Comparison of ENCODE assay signal across 16 cellular contexts in genomic region chr3:174376346-174376745, GRCh38.
DNase-seq lines count a peak whose midpoint lies in the region; ATAC-seq and TF ChIP-seq lines count a peak whose summit lies in the region.
"Had no signal": no experiment of that assay in that cellular context is flagged by ENCODE, and none has a peak within 500 bp of the region (broad histone marks: within the 10 kb centered on the region; RNA-seq: fewer than 3 reads in every experiment).

No MANE protein-coding gene starts in this region.

- no peak for TF ChIP-seq POLR2A in body of pancreas (IDR thresholded peaks at IDR 0.05)

- H3K36me3 ChIP-seq in body of pancreas (replicated peaks in 1 of 2; ENCODE audit: insufficient read depth in 1 of 2, low read depth in 2 of 2) = no peaks in the 10 kb centered on the region
- H3K36me3 ChIP-seq: BLaER1 had no signal

- DNase-seq in EL (peak; percentile 19), NCI-H226 (peak; percentile 55), epithelial cell of esophagus (ENCODE audit: low read depth) (peak; percentile 8), iris pigment epithelial cell (ENCODE audit: low read depth) (peak; percentile 37), body of pancreas (no peak)
- DNase-seq in stimulated activated CD4-positive, alpha-beta T cell treated with anti-CD3 and anti-CD28 coated beads, Interleukin-15, amount 100 ng/mL, for 24 hours = no peak
- DNase-seq: ACHN, DMS 273 treated with DMSO at 0.1 percent for 48 hours, KG1, NCI-H1417, NCI-H2029, NCI-H524 had no signal

- no peak overlapping the region for H3K27ac ChIP-seq in body of pancreas
- H3K27ac ChIP-seq: BLaER1, HL-60 had no signal

- no peak for TF ChIP-seq CTCF in epithelial cell of esophagus (IDR thresholded peaks at IDR 0.05; ENCODE audit: insufficient read depth, low read depth, low read length, missing control alignments)
- no peak for TF ChIP-seq CTCF in body of pancreas (IDR thresholded peaks at IDR 0.05)

- intact Hi-C loops in body of pancreas (cut with DNase I) = no loop called here

- no peaks in the 10 kb centered on the region for H3K9me3 ChIP-seq in body of pancreas

- H3K27me3 ChIP-seq in body of pancreas = no peaks in the 10 kb centered on the region
- H3K27me3 ChIP-seq: BLaER1 had no signal

- no peaks in the 10 kb centered on the region for H3K4me1 ChIP-seq in body of pancreas
- H3K4me1 ChIP-seq: BLaER1 had no signal

- H3K4me3 ChIP-seq in epithelial cell of esophagus (ENCODE audit: low read length) (no peak overlapping the region), body of pancreas (no peak overlapping the region)
- H3K4me3 ChIP-seq: BLaER1 had no signal

- ATAC-seq in HG03196 (IDR thresholded peaks at IDR 0.05; ENCODE audit: unreplicated experiment) (no peak), GM18909 (IDR thresholded peaks at IDR 0.05; ENCODE audit: poor library complexity, unreplicated experiment) (no peak), body of pancreas (no peak)

Comparison
In these comparisons a context has a peak if more than half of its experiments do, and no peak if none do; other contexts are left out.
1. DNase-seq: peak in EL (single experiment), NCI-H226 (single experiment), epithelial cell of esophagus (single experiment) and iris pigment epithelial cell (single experiment); none in stimulated activated CD4-positive, alpha-beta T cell treated with anti-CD3 and anti-CD28 coated beads, Interleukin-15, amount 100 ng/mL, for 24 hours (single experiment) and body of pancreas (0 of 4).